Comparison of ENCODE assay signal across 23 cellular contexts in the genomic region with DNA sequence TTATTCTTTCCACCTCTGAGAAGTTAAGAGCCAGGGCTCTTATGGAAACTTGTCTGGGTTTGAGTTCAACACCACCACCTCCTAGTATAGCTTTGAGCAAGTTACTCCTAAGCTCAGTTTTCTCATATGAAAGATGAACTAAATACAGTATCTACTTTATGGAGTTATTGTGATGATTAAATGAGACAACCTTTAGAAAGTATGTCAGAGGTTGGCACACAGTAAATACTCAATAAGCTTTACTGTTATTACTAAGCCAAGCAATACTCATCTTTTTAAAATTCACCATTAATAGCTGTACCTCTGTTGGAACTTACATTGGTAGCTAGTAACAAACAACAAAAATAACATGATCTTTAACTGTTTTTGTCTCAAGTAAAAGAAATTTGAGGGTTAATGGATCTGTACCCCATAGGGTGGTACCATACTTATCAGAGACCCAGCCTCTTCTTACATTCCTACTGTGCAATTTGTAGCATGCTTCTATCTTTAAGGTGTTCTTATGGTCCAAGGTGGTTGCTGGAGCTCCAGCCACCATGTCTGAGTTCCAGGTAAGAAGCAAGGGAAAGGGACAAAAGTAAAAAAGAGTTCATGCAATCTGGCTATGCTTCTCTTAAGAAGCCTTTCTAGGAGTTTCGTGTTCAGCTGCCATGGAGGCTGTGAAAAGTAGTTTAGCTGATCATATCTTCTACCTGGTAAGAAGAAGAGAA. TPM values are rescaled to one million over a fixed set of nuclear protein-coding genes. Genes with fewer than 3 reads are reported as not detected.
DNase-seq lines count a peak whose midpoint lies in the region; ATAC-seq, FAIRE-seq and TF ChIP-seq lines count a peak whose summit lies in the region.
"Had no signal": no experiment of that assay in that cellular context is flagged by ENCODE, and none has a peak within 500 bp of the region (broad histone marks: within the 10 kb centered on the region; RNA-seq: fewer than 3 reads in every experiment).

No MANE protein-coding gene starts in this region.

- no peaks in the 10 kb centered on the region for H3K27me3 Mint-ChIP-seq in activated naive CD8-positive, alpha-beta T cell

- H3K4me3 Mint-ChIP-seq in activated naive CD8-positive, alpha-beta T cell = no peak overlapping the region
- H3K4me3 Mint-ChIP-seq: naive B cell had no signal

- no peaks in the 10 kb centered on the region for H3K9me3 ChIP-seq in aorta (ENCODE audit: control insufficient read depth, low read length)
- H3K9me3 ChIP-seq: pancreas, right lobe of liver had no signal

- peak overlapping the region; percentile 9 for H3K27ac Mint-ChIP-seq in activated naive CD8-positive, alpha-beta T cell
- H3K27ac Mint-ChIP-seq: naive B cell had no signal

- WGBS in aorta, 2 donors = 87 to 90% methylated on average over 1 of the region's 1 CpG

- H3K36me3 ChIP-seq in aorta (ENCODE audit: control insufficient read depth in 1 of 2, insufficient read depth in 2 of 2, low read length in 1 of 2) = no peaks in the 10 kb centered on the region
- H3K36me3 ChIP-seq: pancreas, right lobe of liver had no signal

- no peaks in the 10 kb centered on the region for H3K4me1 ChIP-seq in aorta (ENCODE audit: control insufficient read depth in 1 of 2, insufficient read depth in 2 of 2, low read length in 2 of 2)
- H3K4me1 ChIP-seq: pancreas, right lobe of liver had no signal

- intact Hi-C loops in aorta (cut with DNase I) = no loop called here

- no peaks in the 10 kb centered on the region for H3K9me3 Mint-ChIP-seq in activated naive CD8-positive, alpha-beta T cell (ENCODE audit: low read depth)

- ATAC-seq in GM18909 (IDR thresholded peaks at IDR 0.05; ENCODE audit: poor library complexity, unreplicated experiment) (peak; percentile 13), HG02798 (IDR thresholded peaks at IDR 0.05; ENCODE audit: poor library complexity, unreplicated experiment) (peak; percentile 30), HG03571 (IDR thresholded peaks at IDR 0.05; ENCODE audit: unreplicated experiment) (no peak), aorta (ENCODE audit: low FRiP score) (no peak)
- ATAC-seq: pancreas, right lobe of liver, Right ventricle myocardium inferior had no signal

- H3K4me3 ChIP-seq in aorta (ENCODE audit: low read length in 2 of 2) = no peak overlapping the region
- H3K4me3 ChIP-seq: pancreas, right lobe of liver had no signal

- no peaks in the 10 kb centered on the region for H3K36me3 Mint-ChIP-seq in activated naive CD8-positive, alpha-beta T cell
- H3K36me3 Mint-ChIP-seq: naive B cell had no signal

- no peak overlapping the region for H3K27ac ChIP-seq in aorta (ENCODE audit: low read depth in 1 of 2, low read length in 2 of 2)
- H3K27ac ChIP-seq: pancreas, right lobe of liver had no signal

- FAIRE-seq in GM12892 (lab: Jason Lieb, UNC) = peak; percentile 42
- FAIRE-seq in urothelium cell line (lab: Jason Lieb, UNC) = no peak
- FAIRE-seq: endometrium, pancreas had no signal

- no peak for TF ChIP-seq POLR2A in GM12892 (IDR thresholded peaks at IDR 0.05; ENCODE audit: low read depth, low read length)

- no peaks in the 10 kb centered on the region for H3K27me3 ChIP-seq in aorta (ENCODE audit: control insufficient read depth in 1 of 2, insufficient read depth in 2 of 2, low read length in 1 of 2)
- H3K27me3 ChIP-seq: pancreas, right lobe of liver had no signal

- no peak for DNase-seq in GM12892 (ENCODE audit: insufficient read length)
- no peak for DNase-seq in urothelium cell line (ENCODE audit: low spot score)
- DNase-seq in aorta = no peak
- DNase-seq in NCI-H1417 treated with DMSO at 0.1 percent for 48 hours (lab: John Stamatoyannopoulos, UW) = no peak
- DNase-seq: activated CD8-positive, alpha-beta memory T cell treated with anti-CD3 and anti-CD28 coated beads for 24 hours; activated gamma-delta T cell treated with Interleukin-2 at 50 U/mL for 16 hours; DMS153; GF-D8; hypothalamus; KG1; kidney; mammary epithelial cell; naive B cell; NCI-H2081; NCI-H524 treated with DMSO at 0.1 percent for 48 hours; pancreas; right lobe of liver had no signal

- peaks cover 48% of the 10 kb centered on the region for H3K4me1 Mint-ChIP-seq in activated naive CD8-positive, alpha-beta T cell (ENCODE audit: low read depth)
- H3K4me1 Mint-ChIP-seq: naive B cell had no signal

RNA-seq across cellular contexts. Expression of a gene that starts 24.1 kb away (rescaled TPM):
- polyA plus RNA-seq in GM12892 (2012; ENCODE audit: missing spikeins) = 25.2 TPM
- total RNA-seq in aorta = 10 to 100 TPM; 13.1 to 14.2 TPM
- 10 to 100 TPM in 1 of 2 donors, 1 to 10 TPM in 1; 6.4 to 14.7 TPM for polyA plus RNA-seq in aorta

RNA-seq across cellular contexts. Expression of a gene that starts 50.8 kb away (rescaled TPM):
- polyA plus RNA-seq in GM12892 (2012; ENCODE audit: missing spikeins) = 34.9 TPM
- 10 to 100 TPM; 37.5 to 54.6 TPM for total RNA-seq in aorta
- 10 to 100 TPM in 1 of 2 donors, 1 to 10 TPM in 1; 5.5 to 21.7 TPM for polyA plus RNA-seq in aorta

Comparison
In these comparisons a context has a peak if more than half of its experiments do, and no peak if none do; other contexts are left out.
1. ATAC-seq: peak in GM18909 (single experiment) and HG02798 (single experiment); none in HG03571 (single experiment) and aorta (single experiment).